ENCODE assay signal across 26 cellular contexts in genomic region chr10:9140373-9140772, GRCh38.
DNase-seq lines count a peak whose midpoint lies in the region; ATAC-seq, FAIRE-seq and TF ChIP-seq lines count a peak whose summit lies in the region.
"Had no signal": no experiment of that assay in that cellular context is flagged by ENCODE, and none has a peak within 500 bp of the region (broad histone marks: within the 10 kb centered on the region; RNA-seq: fewer than 3 reads in every experiment).

No MANE protein-coding gene starts in this region.

- H3K27me3 ChIP-seq in endothelial cell of umbilical vein (ENCODE audit: control insufficient read depth in 2 of 2, insufficient read depth in 2 of 2, low read length in 2 of 2) (no peaks in the 10 kb centered on the region), thyroid gland (no peaks in the 10 kb centered on the region)
- H3K27me3 ChIP-seq: BLaER1 treated with 17β-estradiol and CSF1 and Interleukin-3, amounts not matched to agents 10 nM and 100 nM had no signal

- no TSS peak for BruUV-seq in endothelial cell of umbilical vein (replicated peaks; lab: Mats Ljungman, UMichigan)

- 9 to 12% methylated on average over 3 of the region's 3 CpGs for WGBS in thyroid gland, 2 donors

- CTCF ChIA-PET in endothelial cell of umbilical vein (lab: Charles Lee), result interaction anchor here (0.6 kb wide), 1 partner anchor 1268 kb away, joined by 3 read pairs; no protein-coding TSS in a partner anchor

- H3K27ac ChIP-seq in endothelial cell of umbilical vein (ENCODE audit: insufficient read depth, low read depth, low read length) (no peak overlapping the region), thyroid gland (peak overlapping the region; percentile 4 to 74 (median 8))
- H3K27ac ChIP-seq: 22Rv1; BLaER1 treated with 17β-estradiol and CSF1 and Interleukin-3, amounts not matched to agents 10 nM and 100 nM had no signal

- H3K9ac ChIP-seq in endothelial cell of umbilical vein (replicated peaks; ENCODE audit: extremely low read depth, insufficient read depth, low read length), result no peak overlapping the region
- H3K9ac ChIP-seq: BLaER1 treated with 17β-estradiol and CSF1 and Interleukin-3, amounts not matched to agents 10 nM and 100 nM had no signal

- no peak overlapping the region for H3K27ac Mint-ChIP-seq in activated T-cell treated with anti-CD3 and anti-CD28 coated beads, Interleukin-2, amount 50 U/mL, for 72 hours
- H3K27ac Mint-ChIP-seq: CD4-positive, alpha-beta memory T cell; IgD-negative memory B cell had no signal

- peaks cover 13% of the 10 kb centered on the region for H3K4me1 Mint-ChIP-seq in activated T-cell treated with anti-CD3 and anti-CD28 coated beads, Interleukin-2, amount 50 U/mL, for 72 hours (ENCODE audit: low read depth)
- H3K4me1 Mint-ChIP-seq: CD4-positive, alpha-beta memory T cell had no signal

- ATAC-seq in activated T-cell treated with anti-CD3 and anti-CD28 coated beads, Interleukin-2, amount 50 U/mL, for 72 hours (replicated peaks in 1 of 2), result no peak
- ATAC-seq: Right ventricle myocardium inferior had no signal

- no peaks in the 10 kb centered on the region for H3K27me3 Mint-ChIP-seq in activated T-cell treated with anti-CD3 and anti-CD28 coated beads, Interleukin-2, amount 50 U/mL, for 72 hours (ENCODE audit: low read depth)

- intact Hi-C loops in endothelial cell of umbilical vein (cut with micrococcal nuclease), result no loop called here
- intact Hi-C loops in thyroid gland (cut with DNase I), result no loop called here

- no peaks in the 10 kb centered on the region for H3K36me3 Mint-ChIP-seq in activated T-cell treated with anti-CD3 and anti-CD28 coated beads, Interleukin-2, amount 50 U/mL, for 72 hours (ENCODE audit: insufficient read depth in 2 of 2)
- H3K36me3 Mint-ChIP-seq: CD4-positive, alpha-beta memory T cell; IgD-negative memory B cell had no signal

- FAIRE-seq in endothelial cell of umbilical vein (lab: Jason Lieb, UNC), result peak; percentile 46
- FAIRE-seq: GM18507, GM19239, H1 had no signal

- POLR2A ChIA-PET in endothelial cell of umbilical vein (lab: Charles Lee), result no interaction called here

- TF ChIP-seq POLR2A in endothelial cell of umbilical vein (IDR thresholded peaks at IDR 0.05; ENCODE audit: low read depth, low read length) (no peak), thyroid gland (IDR thresholded peaks at IDR 0.05) (no peak)

- no peaks in the 10 kb centered on the region for H3K9me1 ChIP-seq in endothelial cell of umbilical vein (replicated peaks; ENCODE audit: control insufficient read depth, extremely low read depth, insufficient read depth, low read length)

- H4K20me1 ChIP-seq in endothelial cell of umbilical vein (replicated peaks; ENCODE audit: control insufficient read depth, extremely low read depth, insufficient read depth, low read length), result no peaks in the 10 kb centered on the region
- H4K20me1 ChIP-seq: BLaER1 treated with 17β-estradiol and CSF1 and Interleukin-3, amounts not matched to agents 10 nM and 100 nM had no signal

- no peak overlapping the region for H3K4me2 ChIP-seq in endothelial cell of umbilical vein (ENCODE audit: insufficient read depth, low read length)
- H3K4me2 ChIP-seq: BLaER1 treated with 17β-estradiol and CSF1 and Interleukin-3, amounts not matched to agents 10 nM and 100 nM had no signal

- H3K4me1 ChIP-seq in endothelial cell of umbilical vein (ENCODE audit: control insufficient read depth, extremely low read depth, insufficient read depth, low read length) (no peaks in the 10 kb centered on the region), thyroid gland (peaks cover 7 to 9% of the 10 kb centered on the region in 2 donors)
- H3K4me1 ChIP-seq: BLaER1 treated with 17β-estradiol and CSF1 and Interleukin-3, amounts not matched to agents 10 nM and 100 nM had no signal

- DNase-seq in NCI-H82 (lab: John Stamatoyannopoulos, UW), result peak; percentile 9
- no peak for DNase-seq in NCI-H82 treated with DMSO at 0.1 percent for 48 hours (lab: John Stamatoyannopoulos, UW; ENCODE audit: unreplicated experiment)
- DNase-seq in endothelial cell of umbilical vein (ENCODE audit: low read depth, low spot score), result peak; percentile 89
- peak; percentile 20 for DNase-seq in myocyte (ENCODE audit: low read depth)
- peak; percentile 13 for DNase-seq in thyroid gland
- DNase-seq in activated T-cell treated with anti-CD3 and anti-CD28 coated beads, Interleukin-2, amount 50 U/mL, for 72 hours, result no peak
- DNase-seq in T-helper 1 cell, result no peak
- no peak for DNase-seq in activated naive CD4-positive, alpha-beta T cell treated with Interleukin-2 at 50 U/mL for 16 hours
- DNase-seq: ACHN; Calu3; CD4-positive, alpha-beta memory T cell; GDM1; MV-4-11; NCI-H1105 treated with DMSO at 0.1 percent for 48 hours; NCI-H2029 treated with DMSO at 0.1 percent for 48 hours; NCI-H226; NCI-H510A treated with DMSO at 0.1 percent for 48 hours; NCI-H748 treated with DMSO at 0.1 percent for 48 hours; OCI-M1 had no signal

- no peak overlapping the region for H3K4me3 Mint-ChIP-seq in activated T-cell treated with anti-CD3 and anti-CD28 coated beads, Interleukin-2, amount 50 U/mL, for 72 hours
- H3K4me3 Mint-ChIP-seq: CD4-positive, alpha-beta memory T cell; IgD-negative memory B cell had no signal

- H3K36me3 ChIP-seq in endothelial cell of umbilical vein (ENCODE audit: control insufficient read depth in 2 of 2, extremely low read depth in 1 of 2, insufficient read depth in 2 of 2, low read length in 2 of 2) (no peaks in the 10 kb centered on the region), thyroid gland (no peaks in the 10 kb centered on the region)
- H3K36me3 ChIP-seq: BLaER1 treated with 17β-estradiol and CSF1 and Interleukin-3, amounts not matched to agents 10 nM and 100 nM had no signal

- H3K4me3 ChIP-seq in endothelial cell of umbilical vein (replicated peaks in 1 of 3; ENCODE audit: insufficient read depth in 1 of 3, low read depth in 1 of 3, low read length in 3 of 3) (no peak overlapping the region), thyroid gland (replicated peaks in 1 of 3) (no peak overlapping the region)
- H3K4me3 ChIP-seq: BLaER1 treated with 17β-estradiol and CSF1 and Interleukin-3, amounts not matched to agents 10 nM and 100 nM had no signal

- H3K9me3 ChIP-seq in endothelial cell of umbilical vein (replicated peaks; ENCODE audit: control insufficient read depth, insufficient read depth, low read length) (no peaks in the 10 kb centered on the region), thyroid gland (no peaks in the 10 kb centered on the region)
- H3K9me3 ChIP-seq: BLaER1 treated with 17β-estradiol and CSF1 and Interleukin-3, amounts not matched to agents 10 nM and 100 nM had no signal

- no peaks in the 10 kb centered on the region for H3K79me2 ChIP-seq in endothelial cell of umbilical vein (ENCODE audit: control insufficient read depth, insufficient read depth, low read length)

- dilution Hi-C loops in endothelial cell of umbilical vein (cut with MboI; ENCODE audit: extremely low pct_ligation_motif_present, low sequenced_read_pairs), result no loop called here

- TF ChIP-seq CTCF in endothelial cell of umbilical vein (IDR thresholded peaks at IDR 0.05; ENCODE audit: extremely low read depth in 1 of 2, insufficient read depth in 1 of 2, low read depth in 1 of 2, low read length in 2 of 2) (no peak), thyroid gland (IDR thresholded peaks at IDR 0.05) (no peak)

- peaks cover 0 to 3% of the 10 kb centered on the region in 2 donors for H3K9me3 Mint-ChIP-seq in activated T-cell treated with anti-CD3 and anti-CD28 coated beads, Interleukin-2, amount 50 U/mL, for 72 hours

- no peak overlapping the region for H2AFZ ChIP-seq in endothelial cell of umbilical vein (ENCODE audit: low read depth, low read length)

TF ChIP-seq in endothelial cell of umbilical vein, 7 proteins besides CTCF, POLR2A, EP300 and RAD21:
- TF ChIP-seq GATA2 (IDR thresholded peaks at IDR 0.05; ENCODE audit: insufficient read depth, insufficient read length, low read depth, low read length) (no peak), MYC (IDR thresholded peaks at IDR 0.05; ENCODE audit: low read depth, low read length) (no peak), MAX (IDR thresholded peaks at IDR 0.05; ENCODE audit: insufficient read depth, insufficient read length) (no peak), EZH2 (IDR thresholded peaks at IDR 0.05; ENCODE audit: borderline replicate concordance, low read depth, low read length, severe bottlenecking) (no peak), FOS (IDR thresholded peaks at IDR 0.05; ENCODE audit: borderline replicate concordance, insufficient read depth, low read length) (no peak), JUN (IDR thresholded peaks at IDR 0.05; ENCODE audit: borderline replicate concordance, insufficient read depth, insufficient read length, low read depth) (no peak), POLR2AphosphoS5 (IDR thresholded peaks at IDR 0.05; ENCODE audit: insufficient read depth, low read depth, low read length) (no peak)

Comparison
In these comparisons a context has a peak if more than half of its experiments do, and no peak if none do; other contexts are left out.
1. DNase-seq: peak in NCI-H82 (single experiment), endothelial cell of umbilical vein (single experiment), myocyte (single experiment) and thyroid gland (2 of 2); none in NCI-H82 treated with DMSO at 0.1 percent for 48 hours (single experiment), activated T-cell treated with anti-CD3 and anti-CD28 coated beads, Interleukin-2, amount 50 U/mL, for 72 hours (0 of 2), T-helper 1 cell (0 of 5) and activated naive CD4-positive, alpha-beta T cell treated with Interleukin-2 at 50 U/mL for 16 hours (single experiment).